ENCODE assay signal across 18 cellular contexts in genomic region chr9:27361401-27361953, GRCh38.
"Had no signal": no experiment of that assay in that cellular context is flagged by ENCODE, and none has a peak within 500 bp of the region (broad histone marks: within the 10 kb centered on the region; RNA-seq: fewer than 3 reads in every experiment).

No MANE protein-coding gene starts in this region.

- H3K27me3 ChIP-seq: gastroesophageal sphincter, thyroid gland had no signal

- H3K4me3 Mint-ChIP-seq: activated naive CD4-positive, alpha-beta T cell treated with anti-CD3 and anti-CD28 coated beads, Interleukin-2, amount 10 ng/mL, durations not matched to agents 7 days and 5 days; activated T-helper 17 cell treated with anti-CD3 and anti-CD28 coated beads, Interleukin-2, amount 50 U/mL, for 72 hours; naive thymus-derived CD8-positive, alpha-beta T cell; stimulated activated naive CD8-positive, alpha-beta T cell treated with anti-CD3 and anti-CD28 coated beads, Interleukin-15, Interleukin-2, amounts not matched to agents 100 ng/mL and 50 ng/mL, for 24 hours; T-helper 1 cell treated with Interleukin-12 subunit alpha and Interleukin-12 subunit beta and Interleukin-4 antibody, amounts not matched to agents 30 μg/mL and 1 μg/mL, for 36 hours had no signal

- DNase-seq: activated CD4-positive, alpha-beta T cell treated with anti-CD3 and anti-CD28 coated beads, Interleukin-2, amount 50 U/mL, for 1 hour; activated CD4-positive, CD25-positive, alpha-beta regulatory T cell; activated naive CD4-positive, alpha-beta T cell treated with anti-CD3 and anti-CD28 coated beads, Interleukin-2, amount 10 ng/mL, durations not matched to agents 7 days and 5 days; activated T-cell treated with anti-CD3 and anti-CD28 coated beads for 4 hours; central memory CD4-positive, alpha-beta T cell; cortex of kidney; effector memory CD4-positive, alpha-beta T cell; kidney glomerular epithelial cell; lower lobe of right lung; naive thymus-derived CD8-positive, alpha-beta T cell; stimulated activated CD4-positive, alpha-beta T cell treated with anti-CD3 and anti-CD28 coated beads, Interleukin-4, amount 100 ng/mL, for 1 hour; stimulated activated CD8-positive, alpha-beta memory T cell treated with anti-CD3 and anti-CD28 coated beads, Interleukin-4, amount 100 ng/mL, for 48 hours; thyroid gland had no signal

- FAIRE-seq: TTC549 had no signal

- H3K27ac Mint-ChIP-seq: activated naive CD4-positive, alpha-beta T cell treated with anti-CD3 and anti-CD28 coated beads, Interleukin-2, amount 10 ng/mL, durations not matched to agents 7 days and 5 days; activated T-helper 17 cell treated with anti-CD3 and anti-CD28 coated beads, Interleukin-2, amount 50 U/mL, for 72 hours; stimulated activated naive CD8-positive, alpha-beta T cell treated with anti-CD3 and anti-CD28 coated beads, Interleukin-15, Interleukin-2, amounts not matched to agents 100 ng/mL and 50 ng/mL, for 24 hours; T-helper 1 cell treated with Interleukin-12 subunit alpha and Interleukin-12 subunit beta and Interleukin-4 antibody, amounts not matched to agents 30 μg/mL and 1 μg/mL, for 36 hours had no signal

- H3K9me3 ChIP-seq: gastroesophageal sphincter, lower lobe of right lung, thyroid gland had no signal

- H3K27me3 Mint-ChIP-seq: activated T-helper 17 cell treated with anti-CD3 and anti-CD28 coated beads, Interleukin-2, amount 50 U/mL, for 72 hours; stimulated activated naive CD8-positive, alpha-beta T cell treated with anti-CD3 and anti-CD28 coated beads, Interleukin-15, Interleukin-2, amounts not matched to agents 100 ng/mL and 50 ng/mL, for 24 hours had no signal

- H3K36me3 ChIP-seq: thyroid gland had no signal

- H3K9me3 Mint-ChIP-seq: activated naive CD4-positive, alpha-beta T cell treated with anti-CD3 and anti-CD28 coated beads, Interleukin-2, amount 10 ng/mL, durations not matched to agents 7 days and 5 days; activated T-helper 17 cell treated with anti-CD3 and anti-CD28 coated beads, Interleukin-2, amount 50 U/mL, for 72 hours; naive thymus-derived CD8-positive, alpha-beta T cell; stimulated activated naive CD8-positive, alpha-beta T cell treated with anti-CD3 and anti-CD28 coated beads, Interleukin-15, Interleukin-2, amounts not matched to agents 100 ng/mL and 50 ng/mL, for 24 hours; T-helper 1 cell treated with Interleukin-12 subunit alpha and Interleukin-12 subunit beta and Interleukin-4 antibody, amounts not matched to agents 30 μg/mL and 1 μg/mL, for 36 hours had no signal

- H3K4me3 ChIP-seq: gastroesophageal sphincter, lower lobe of right lung, thyroid gland had no signal

- ATAC-seq: activated T-helper 17 cell treated with anti-CD3 and anti-CD28 coated beads, Interleukin-2, amount 50 U/mL, for 72 hours; gastroesophageal sphincter; naive thymus-derived CD8-positive, alpha-beta T cell had no signal

- H3K36me3 Mint-ChIP-seq: naive thymus-derived CD8-positive, alpha-beta T cell had no signal

- H3K27ac ChIP-seq: gastroesophageal sphincter, lower lobe of right lung, thyroid gland had no signal
